Comparison of ENCODE assay signal across 1 cellular context in genomic region chr3:9843715-9844438, GRCh38.
TF ChIP-seq lines count a peak whose summit lies in the region.

RPUSD3 (minus strand) TSS chr3:9844008; CDS start chr3:9843990, 18 bp downstream.

TF ChIP-seq in HEK293, 187 proteins besides CTCF, POLR2A, EP300 and RAD21 (continued from another document and continues in another):
- no peak for TF ChIP-seq BCL6B (tag by site-specific recombination; IDR thresholded peaks at IDR 0.05)
- TF ChIP-seq ZNF792 (tag by site-specific recombination; IDR thresholded peaks at IDR 0.05), result no peak
- TF ChIP-seq HOXA7 (CRISPR knock-in tag; IDR thresholded peaks at IDR 0.05; ENCODE audit: borderline replicate concordance), result no peak
- TF ChIP-seq ZNF654 (tag by site-specific recombination; IDR thresholded peaks at IDR 0.05; ENCODE audit: low read depth), result no peak
- TF ChIP-seq BCL11A (tag by site-specific recombination; IDR thresholded peaks at IDR 0.05; ENCODE audit: low read depth), result no peak
- TF ChIP-seq ZNF23 (tag by site-specific recombination; IDR thresholded peaks at IDR 0.05; ENCODE audit: borderline replicate concordance), result no peak
- TF ChIP-seq ZNF140 (tag by site-specific recombination; IDR thresholded peaks at IDR 0.05), result no peak
- peak; percentile 59 for TF ChIP-seq ZNF398 (tag by site-specific recombination; IDR thresholded peaks at IDR 0.05)
- TF ChIP-seq SALL2 (tag by site-specific recombination; IDR thresholded peaks at IDR 0.05; ENCODE audit: borderline replicate concordance), result no peak
- TF ChIP-seq GLIS2 (tag by site-specific recombination; IDR thresholded peaks at IDR 0.05), result no peak
- no peak for TF ChIP-seq ZNF423 (tag by site-specific recombination; IDR thresholded peaks at IDR 0.05)
- TF ChIP-seq, protein P1, sequence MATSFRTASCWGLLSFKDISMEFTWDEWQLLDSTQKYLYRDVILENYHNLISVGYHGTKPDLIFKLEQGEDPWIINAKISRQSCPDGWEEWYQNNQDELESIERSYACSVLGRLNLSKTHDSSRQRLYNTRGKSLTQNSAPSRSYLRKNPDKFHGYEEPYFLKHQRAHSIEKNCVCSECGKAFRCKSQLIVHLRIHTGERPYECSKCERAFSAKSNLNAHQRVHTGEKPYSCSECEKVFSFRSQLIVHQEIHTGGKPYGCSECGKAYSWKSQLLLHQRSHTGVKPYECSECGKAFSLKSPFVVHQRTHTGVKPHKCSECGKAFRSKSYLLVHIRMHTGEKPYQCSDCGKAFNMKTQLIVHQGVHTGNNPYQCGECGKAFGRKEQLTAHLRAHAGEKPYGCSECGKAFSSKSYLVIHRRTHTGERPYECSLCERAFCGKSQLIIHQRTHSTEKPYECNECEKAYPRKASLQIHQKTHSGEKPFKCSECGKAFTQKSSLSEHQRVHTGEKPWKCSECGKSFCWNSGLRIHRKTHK (tag by site-specific recombination; IDR thresholded peaks at IDR 0.05), result no peak
- TF ChIP-seq RBAK (tag by site-specific recombination; IDR thresholded peaks at IDR 0.05), result no peak
- no peak for TF ChIP-seq OVOL3 (tag by site-specific recombination; IDR thresholded peaks at IDR 0.05)
- no peak for TF ChIP-seq ZNF548 (tag by site-specific recombination; IDR thresholded peaks at IDR 0.05)
- TF ChIP-seq ZNF776 (tag by site-specific recombination; IDR thresholded peaks at IDR 0.05; ENCODE audit: borderline replicate concordance), result no peak
- TF ChIP-seq SCRT2 (tag by site-specific recombination; IDR thresholded peaks at IDR 0.05), result no peak
- no peak for TF ChIP-seq ZNF155 (tag by site-specific recombination; IDR thresholded peaks at IDR 0.05)
- TF ChIP-seq, protein P2, sequence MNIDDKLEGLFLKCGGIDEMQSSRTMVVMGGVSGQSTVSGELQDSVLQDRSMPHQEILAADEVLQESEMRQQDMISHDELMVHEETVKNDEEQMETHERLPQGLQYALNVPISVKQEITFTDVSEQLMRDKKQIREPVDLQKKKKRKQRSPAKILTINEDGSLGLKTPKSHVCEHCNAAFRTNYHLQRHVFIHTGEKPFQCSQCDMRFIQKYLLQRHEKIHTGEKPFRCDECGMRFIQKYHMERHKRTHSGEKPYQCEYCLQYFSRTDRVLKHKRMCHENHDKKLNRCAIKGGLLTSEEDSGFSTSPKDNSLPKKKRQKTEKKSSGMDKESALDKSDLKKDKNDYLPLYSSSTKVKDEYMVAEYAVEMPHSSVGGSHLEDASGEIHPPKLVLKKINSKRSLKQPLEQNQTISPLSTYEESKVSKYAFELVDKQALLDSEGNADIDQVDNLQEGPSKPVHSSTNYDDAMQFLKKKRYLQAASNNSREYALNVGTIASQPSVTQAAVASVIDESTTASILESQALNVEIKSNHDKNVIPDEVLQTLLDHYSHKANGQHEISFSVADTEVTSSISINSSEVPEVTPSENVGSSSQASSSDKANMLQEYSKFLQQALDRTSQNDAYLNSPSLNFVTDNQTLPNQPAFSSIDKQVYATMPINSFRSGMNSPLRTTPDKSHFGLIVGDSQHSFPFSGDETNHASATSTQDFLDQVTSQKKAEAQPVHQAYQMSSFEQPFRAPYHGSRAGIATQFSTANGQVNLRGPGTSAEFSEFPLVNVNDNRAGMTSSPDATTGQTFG (tag by site-specific recombination; IDR thresholded peaks at IDR 0.05; ENCODE audit: borderline replicate concordance), result no peak
- no peak for TF ChIP-seq ZNF37A (tag by site-specific recombination; IDR thresholded peaks at IDR 0.05)
- TF ChIP-seq, protein P3, sequence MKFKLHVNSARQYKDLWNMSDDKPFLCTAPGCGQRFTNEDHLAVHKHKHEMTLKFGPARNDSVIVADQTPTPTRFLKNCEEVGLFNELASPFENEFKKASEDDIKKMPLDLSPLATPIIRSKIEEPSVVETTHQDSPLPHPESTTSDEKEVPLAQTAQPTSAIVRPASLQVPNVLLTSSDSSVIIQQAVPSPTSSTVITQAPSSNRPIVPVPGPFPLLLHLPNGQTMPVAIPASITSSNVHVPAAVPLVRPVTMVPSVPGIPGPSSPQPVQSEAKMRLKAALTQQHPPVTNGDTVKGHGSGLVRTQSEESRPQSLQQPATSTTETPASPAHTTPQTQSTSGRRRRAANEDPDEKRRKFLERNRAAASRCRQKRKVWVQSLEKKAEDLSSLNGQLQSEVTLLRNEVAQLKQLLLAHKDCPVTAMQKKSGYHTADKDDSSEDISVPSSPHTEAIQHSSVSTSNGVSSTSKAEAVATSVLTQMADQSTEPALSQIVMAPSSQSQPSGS (tag by site-specific recombination; IDR thresholded peaks at IDR 0.05; ENCODE audit: low read depth), result no peak
- no peak for TF ChIP-seq ZNF121 (tag by site-specific recombination; IDR thresholded peaks at IDR 0.05)
- TF ChIP-seq ZNF24 (tag by site-specific recombination; IDR thresholded peaks at IDR 0.05), result 0 out of 2 replicates have a peak, but pooled peaks have one; percentile 16
- peak; percentile 100 for TF ChIP-seq ZNF600 (tag by site-specific recombination; IDR thresholded peaks at IDR 0.05)
- no peak for TF ChIP-seq ZNF248 (tag by site-specific recombination; IDR thresholded peaks at IDR 0.05)
- TF ChIP-seq ZNF211 (tag by site-specific recombination; IDR thresholded peaks at IDR 0.05; ENCODE audit: low read depth), result no peak
- TF ChIP-seq MZF1 (tag by site-specific recombination; IDR thresholded peaks at IDR 0.05; ENCODE audit: borderline replicate concordance), result no peak
- no peak for TF ChIP-seq EGR2 (tag by site-specific recombination; IDR thresholded peaks at IDR 0.05; ENCODE audit: low read depth)
- no peak for TF ChIP-seq ZNF558 (tag by site-specific recombination; IDR thresholded peaks at IDR 0.05)
- no peak for TF ChIP-seq MEIS1 (CRISPR knock-in tag; IDR thresholded peaks at IDR 0.05; ENCODE audit: borderline replicate concordance)
- TF ChIP-seq ZNF394 (tag by site-specific recombination; IDR thresholded peaks at IDR 0.05; ENCODE audit: borderline replicate concordance), result no peak; the same call in 1 of the 2 replicates
- no peak for TF ChIP-seq ZFP69B (tag by site-specific recombination; IDR thresholded peaks at IDR 0.05)
- peak; percentile 64 for TF ChIP-seq IKZF3 (tag by site-specific recombination; IDR thresholded peaks at IDR 0.05)
- TF ChIP-seq, protein P4, sequence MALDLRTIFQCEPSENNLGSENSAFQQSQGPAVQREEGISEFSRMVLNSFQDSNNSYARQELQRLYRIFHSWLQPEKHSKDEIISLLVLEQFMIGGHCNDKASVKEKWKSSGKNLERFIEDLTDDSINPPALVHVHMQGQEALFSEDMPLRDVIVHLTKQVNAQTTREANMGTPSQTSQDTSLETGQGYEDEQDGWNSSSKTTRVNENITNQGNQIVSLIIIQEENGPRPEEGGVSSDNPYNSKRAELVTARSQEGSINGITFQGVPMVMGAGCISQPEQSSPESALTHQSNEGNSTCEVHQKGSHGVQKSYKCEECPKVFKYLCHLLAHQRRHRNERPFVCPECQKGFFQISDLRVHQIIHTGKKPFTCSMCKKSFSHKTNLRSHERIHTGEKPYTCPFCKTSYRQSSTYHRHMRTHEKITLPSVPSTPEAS (tag by site-specific recombination; IDR thresholded peaks at IDR 0.05), result no peak
- TF ChIP-seq ZBTB8A (tag by site-specific recombination; IDR thresholded peaks at IDR 0.05), result peak; percentile 74
- TF ChIP-seq ZNF843 (tag by site-specific recombination; IDR thresholded peaks at IDR 0.05), result no peak
- TF ChIP-seq ZNF274 (IDR thresholded peaks at IDR 0.05; ENCODE audit: low read length), result no peak
- TF ChIP-seq ZNF274 (tag by site-specific recombination; IDR thresholded peaks at IDR 0.05; ENCODE audit: borderline replicate concordance), result no peak
- TF ChIP-seq, protein P5, sequence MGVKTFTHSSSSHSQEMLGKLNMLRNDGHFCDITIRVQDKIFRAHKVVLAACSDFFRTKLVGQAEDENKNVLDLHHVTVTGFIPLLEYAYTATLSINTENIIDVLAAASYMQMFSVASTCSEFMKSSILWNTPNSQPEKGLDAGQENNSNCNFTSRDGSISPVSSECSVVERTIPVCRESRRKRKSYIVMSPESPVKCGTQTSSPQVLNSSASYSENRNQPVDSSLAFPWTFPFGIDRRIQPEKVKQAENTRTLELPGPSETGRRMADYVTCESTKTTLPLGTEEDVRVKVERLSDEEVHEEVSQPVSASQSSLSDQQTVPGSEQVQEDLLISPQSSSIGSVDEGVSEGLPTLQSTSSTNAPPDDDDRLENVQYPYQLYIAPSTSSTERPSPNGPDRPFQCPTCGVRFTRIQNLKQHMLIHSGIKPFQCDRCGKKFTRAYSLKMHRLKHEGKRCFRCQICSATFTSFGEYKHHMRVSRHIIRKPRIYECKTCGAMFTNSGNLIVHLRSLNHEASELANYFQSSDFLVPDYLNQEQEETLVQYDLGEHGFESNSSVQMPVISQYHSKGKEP (tag by site-specific recombination; IDR thresholded peaks at IDR 0.05), result no peak
- no peak for TF ChIP-seq ZNF664 (tag by site-specific recombination; IDR thresholded peaks at IDR 0.05)
- peak; percentile 91; the same call in 1 of the 2 replicates for TF ChIP-seq ZFP37 (tag by site-specific recombination; IDR thresholded peaks at IDR 0.05)
- TF ChIP-seq ZNF639 (tag by site-specific recombination; IDR thresholded peaks at IDR 0.05), result no peak
- TF ChIP-seq WT1 (tag by site-specific recombination; IDR thresholded peaks at IDR 0.05), result no peak
- TF ChIP-seq GLIS1 (tag by site-specific recombination; IDR thresholded peaks at IDR 0.05), result no peak
- no peak for TF ChIP-seq ZNF48 (tag by site-specific recombination; IDR thresholded peaks at IDR 0.05)
- TF ChIP-seq ZNF350 (tag by site-specific recombination; IDR thresholded peaks at IDR 0.05), result no peak
- TF ChIP-seq KLF8 (tag by site-specific recombination; IDR thresholded peaks at IDR 0.05), result peak; percentile 57; the same call in 1 of the 2 replicates
- no peak for TF ChIP-seq ZNF433 (tag by site-specific recombination; IDR thresholded peaks at IDR 0.05; ENCODE audit: low read depth)
- peak; percentile 57; the same call in 1 of the 2 replicates for TF ChIP-seq ZXDB (tag by site-specific recombination; IDR thresholded peaks at IDR 0.05)
- no peak for TF ChIP-seq ZNF223 (tag by site-specific recombination; IDR thresholded peaks at IDR 0.05)
- no peak for TF ChIP-seq ZNF18 (tag by site-specific recombination; IDR thresholded peaks at IDR 0.05)
- TF ChIP-seq ZNF146 (tag by site-specific recombination; IDR thresholded peaks at IDR 0.05), result no peak
- no peak for TF ChIP-seq ZNF114 (tag by site-specific recombination; IDR thresholded peaks at IDR 0.05)
- no peak for TF ChIP-seq ZNF626 (tag by site-specific recombination; IDR thresholded peaks at IDR 0.05)
